In the genomic region with DNA sequence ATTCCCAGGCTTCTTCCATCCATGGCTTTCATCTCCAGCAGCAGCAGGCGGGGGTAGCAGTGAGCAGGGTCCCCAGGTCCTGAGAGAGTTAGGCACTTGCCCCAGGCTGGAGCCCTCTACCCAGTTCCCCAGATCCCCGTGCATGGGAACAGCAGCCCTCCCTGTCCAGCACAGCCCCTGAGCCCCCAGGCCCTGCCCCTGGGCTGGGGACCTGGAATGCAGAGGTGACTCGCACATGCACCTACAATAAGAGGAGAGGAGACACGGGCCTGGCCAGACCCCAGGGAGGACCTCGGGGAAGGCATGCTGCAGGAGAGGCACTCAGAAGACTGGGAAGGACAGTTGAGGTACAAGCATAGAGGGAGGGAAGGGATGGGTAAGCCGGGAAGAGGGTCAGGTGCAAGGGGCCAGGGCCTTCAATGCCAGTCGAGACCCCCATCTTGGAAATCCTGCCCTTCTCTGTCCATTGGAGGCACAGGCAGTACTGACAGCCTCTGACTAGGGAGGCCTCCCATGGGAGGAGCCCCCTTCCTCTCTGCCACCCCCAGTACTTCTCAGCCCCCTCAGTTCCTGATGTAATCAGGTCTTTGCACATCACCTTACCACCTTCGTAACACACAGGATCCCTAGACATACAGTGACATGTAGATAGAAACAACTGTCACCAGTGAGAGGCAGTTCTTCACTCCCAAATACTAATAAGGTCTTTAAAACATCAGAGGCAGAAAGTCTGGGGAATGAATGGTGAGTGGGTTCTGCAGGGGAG, we compare ENCODE assay signal across 24 cellular contexts.
"Had no signal": no experiment of that assay in that cellular context is flagged by ENCODE, and none has a peak within 500 bp of the region (broad histone marks: within the 10 kb centered on the region; RNA-seq: fewer than 3 reads in every experiment).

No MANE protein-coding gene starts in this region.

- FAIRE-seq: endometrium, frontal cortex, islet of Langerhans had no signal

- H3K79me2 ChIP-seq: parathyroid adenoma had no signal

- H3K36me3 ChIP-seq: neural progenitor cell, upper lobe of right lung, vagina had no signal

- ATAC-seq: esophagus mucosa; heart right ventricle; left lobe of liver; mucosa of descending colon; natural killer cell; psoas muscle; sciatic nerve; stimulated activated memory B cell treated with anti-CD40 and anti-IgM and Interleukin-4, amounts not matched to agents 10 μg/mL and 1 μg/mL and 100 μg/mL, for 72 hours; upper lobe of right lung had no signal

- H3K27ac ChIP-seq: heart right ventricle, neural progenitor cell, parathyroid adenoma, psoas muscle, spleen, tibial artery, upper lobe of right lung, vagina had no signal

- H3K9me3 ChIP-seq: heart right ventricle, mucosa of descending colon, psoas muscle, tibial artery, upper lobe of right lung, vagina had no signal

- H3K4me3 ChIP-seq: dorsolateral prefrontal cortex, heart right ventricle, mucosa of descending colon, neural progenitor cell, psoas muscle, spleen, tibial artery, upper lobe of right lung, vagina had no signal

- H2AFZ ChIP-seq: neural progenitor cell, parathyroid adenoma had no signal

- H3K4me2 ChIP-seq: neural progenitor cell had no signal

- H3K9ac ChIP-seq: neural progenitor cell, parathyroid adenoma had no signal

- DNase-seq: cortex of kidney; effector CD8-positive, alpha-beta T cell; heart right ventricle; hypothalamus; mucosa of descending colon; natural killer cell; psoas muscle; spleen; stimulated activated CD4-positive, alpha-beta T cell treated with anti-CD3 and anti-CD28 coated beads, Interleukin-15, amount 100 ng/mL, for 24 hours; stimulated activated CD4-positive, alpha-beta T cell treated with anti-CD3 and anti-CD28 coated beads, Interleukin-1b, Interleukin-23, amount 100 ng/mL, for 48 hours; stimulated activated CD4-positive, alpha-beta T cell treated with anti-CD3 and anti-CD28 coated beads, Interleukin-4, amount 100 ng/mL, for 24 hours; tibial artery; upper lobe of right lung had no signal

- H3K4me1 ChIP-seq: parathyroid adenoma, psoas muscle, upper lobe of right lung, vagina had no signal

- H3K27me3 ChIP-seq: dorsolateral prefrontal cortex, heart right ventricle, neural progenitor cell, spleen, tibial artery, upper lobe of right lung, vagina had no signal
